In the genomic region with DNA sequence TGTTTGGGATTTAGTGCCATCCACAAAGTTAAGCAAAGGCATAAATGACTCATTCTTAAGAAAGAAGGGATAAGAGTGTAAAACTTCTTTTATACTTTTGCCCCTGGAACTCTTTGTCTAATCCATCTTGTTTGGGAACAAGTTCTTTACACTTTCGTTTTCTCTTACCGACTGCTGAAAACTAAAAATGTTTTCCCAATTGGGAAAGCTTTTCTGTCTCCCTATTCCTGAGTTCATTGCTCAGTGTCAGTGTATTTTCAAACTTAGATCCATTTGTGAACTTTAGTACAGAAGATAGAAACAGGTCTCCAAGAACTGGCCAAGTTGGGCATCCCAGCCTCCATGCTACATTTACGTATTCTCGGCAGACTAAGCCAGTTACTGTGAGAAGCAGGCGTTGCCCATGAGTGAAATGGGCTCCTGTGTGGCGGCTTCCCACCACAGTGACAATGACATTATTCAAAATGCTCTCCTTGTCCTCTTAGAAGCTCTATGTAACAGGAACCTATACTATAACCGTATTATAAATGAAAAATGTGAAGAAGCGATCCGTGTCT, we compare ENCODE assay signal across 12 cellular contexts. TPM values are rescaled to one million over a fixed set of nuclear protein-coding genes. Genes with fewer than 3 reads are reported as not detected.
DNase-seq lines count a peak whose midpoint lies in the region; ATAC-seq and TF ChIP-seq lines count a peak whose summit lies in the region.
"Had no signal": no experiment of that assay in that cellular context is flagged by ENCODE, and none has a peak within 500 bp of the region (broad histone marks: within the 10 kb centered on the region; RNA-seq: fewer than 3 reads in every experiment).

No MANE protein-coding gene starts in this region.

- no peaks in the 10 kb centered on the region for H3K36me3 ChIP-seq in heart right ventricle
- no peaks in the 10 kb centered on the region for H3K36me3 ChIP-seq in prostate gland
- H3K36me3 ChIP-seq in vagina = no peaks in the 10 kb centered on the region
- no peaks in the 10 kb centered on the region for H3K36me3 ChIP-seq in mucosa of descending colon (ENCODE audit: low read depth)

- H3K4me3 ChIP-seq in heart right ventricle (peak overlapping the region in 4 of 10 donors; percentile 5 to 37 (median 30)), prostate gland (no peak overlapping the region), vagina (peak overlapping the region; percentile 12 to 34), mucosa of descending colon (no peak overlapping the region)
- H3K4me3 ChIP-seq: A549 had no signal

- H3K27ac ChIP-seq in heart right ventricle (peak overlapping the region; percentile 30 to 82 (median 70)), prostate gland (peak overlapping the region; percentile 30 to 40), vagina (peak overlapping the region; percentile 72)
- H3K27ac ChIP-seq: A549 had no signal

- DNase-seq in heart right ventricle (no peak), left ventricle myocardium superior (no peak), fibroblast of peridontal ligament (ENCODE audit: extremely low read depth) (peak; percentile 48), prostate gland (ENCODE audit: low spot score) (no peak), vagina (ENCODE audit: extremely low spot score in 2 of 2) (no peak), activated T-cell treated with anti-CD3 and anti-CD28 coated beads for 4 hours (no peak), mucosa of descending colon (no peak), NCI-H446 (lab: John Stamatoyannopoulos, UW) (no peak)
- DNase-seq: activated CD8-positive, alpha-beta memory T cell treated with anti-CD3 and anti-CD28 coated beads, Interleukin-2, amount 10 ng/mL, durations not matched to agents 7 days and 5 days; midbrain; stimulated activated CD4-positive, alpha-beta T cell treated with anti-CD3 and anti-CD28 coated beads, Interleukin-2, amount 100 ng/mL, for 48 hours had no signal

- no peaks in the 10 kb centered on the region for H3K27me3 ChIP-seq in heart right ventricle
- H3K27me3 ChIP-seq in prostate gland (replicated peaks; ENCODE audit: insufficient read depth) = no peaks in the 10 kb centered on the region
- no peaks in the 10 kb centered on the region for H3K27me3 ChIP-seq in vagina

- no peak for TF ChIP-seq POLR2A in prostate gland (IDR thresholded peaks at IDR 0.05)
- no peak for TF ChIP-seq POLR2A in vagina (IDR thresholded peaks at IDR 0.05)

- ATAC-seq in heart right ventricle = no peak
- ATAC-seq in left ventricle myocardium superior = no peak
- ATAC-seq in mucosa of descending colon = no peak
- ATAC-seq: A549; activated CD8-positive, alpha-beta memory T cell treated with anti-CD3 and anti-CD28 coated beads, Interleukin-2, amount 10 ng/mL, durations not matched to agents 7 days and 5 days had no signal

- TF ChIP-seq CTCF in heart right ventricle (IDR thresholded peaks at IDR 0.05) (no peak), prostate gland (IDR thresholded peaks at IDR 0.05) (no peak), vagina (IDR thresholded peaks at IDR 0.05) (no peak), mucosa of descending colon (IDR thresholded peaks at IDR 0.05) (no peak)

- intact Hi-C loops in heart right ventricle (cut with DNase I) (loop anchor here in 1 of 10 donors (5.0 kb wide), 1 partner anchor 139 kb away; no protein-coding TSS in a partner anchor), left ventricle myocardium superior (cut with micrococcal nuclease) (no loop called here), prostate gland (cut with DNase I) (loop anchor here (10.0 kb wide), 1 partner anchor 351 kb away; no protein-coding TSS in a partner anchor), vagina (cut with DNase I) (no loop called here), mucosa of descending colon (cut with DNase I, micrococcal nuclease) (no loop called here)

- no peaks in the 10 kb centered on the region for H3K9me3 ChIP-seq in heart right ventricle
- H3K9me3 ChIP-seq in prostate gland = no peaks in the 10 kb centered on the region
- H3K9me3 ChIP-seq in vagina = no peaks in the 10 kb centered on the region
- no peaks in the 10 kb centered on the region for H3K9me3 ChIP-seq in mucosa of descending colon
- H3K9me3 ChIP-seq: A549 had no signal

- WGBS in heart right ventricle, 2 donors = 67 to 77% methylated on average over 9 of the region's 9 CpGs
- WGBS in prostate gland = 65% methylated on average over 9 of the region's 9 CpGs

- H3K4me1 ChIP-seq in heart right ventricle = peaks cover 14 to 84% (median 35%) of the 10 kb centered on the region in 9 donors
- H3K4me1 ChIP-seq in prostate gland (replicated peaks) = no peaks in the 10 kb centered on the region
- H3K4me1 ChIP-seq in vagina = peaks cover 55% of the 10 kb centered on the region
- H3K4me1 ChIP-seq in mucosa of descending colon (ENCODE audit: low read depth) = peaks cover 9% of the 10 kb centered on the region

RNA-seq across cellular contexts. Expression of a gene that starts 51.7 kb away (rescaled TPM):
- total RNA-seq in heart right ventricle = 10 to 100 TPM; 66.2 to 99.9 (median 78.4) TPM
- 10 to 100 TPM; 12.1 to 23.0 TPM for polyA plus RNA-seq in heart right ventricle
- total RNA-seq in left ventricle myocardium superior = 66.9 TPM
- 100 to 1,000 TPM; 140 to 165 TPM for total RNA-seq in prostate gland
- 96.0 TPM for total RNA-seq in vagina
- 100 to 1,000 TPM; 148 to 227 (median 163) TPM for total RNA-seq in mucosa of descending colon

Comparison
In these comparisons a context has a peak if more than half of its experiments do, and no peak if none do; other contexts are left out.
1. H3K4me3 ChIP-seq: peak in vagina (2 of 2); none in prostate gland (0 of 2) and mucosa of descending colon (single experiment).
2. Peak in every context shown above with its lines, with median percentiles within 50 percentile points of each other: H3K27ac ChIP-seq.